25 cellular contexts compared by ENCODE assay signal in genomic region chr9:98973546-98973921, GRCh38. TPM values are rescaled to one million over a fixed set of nuclear protein-coding genes. Genes with fewer than 3 reads are reported as not detected.
DNase-seq lines count a peak whose midpoint lies in the region; ATAC-seq and TF ChIP-seq lines count a peak whose summit lies in the region.
"Had no signal": no experiment of that assay in that cellular context is flagged by ENCODE, and none has a peak within 500 bp of the region (broad histone marks: within the 10 kb centered on the region; RNA-seq: fewer than 3 reads in every experiment).

No MANE protein-coding gene starts in this region.

- H3K4me3 ChIP-seq in esophagus muscularis mucosa, result no peak overlapping the region
- no peak overlapping the region for H3K4me3 ChIP-seq in sigmoid colon
- H3K4me3 ChIP-seq in transverse colon, result no peak overlapping the region
- H3K4me3 ChIP-seq: BLaER1, HAP-1, MG63, upper lobe of left lung had no signal

- H3K36me3 Mint-ChIP-seq in H9 (ENCODE audit: insufficient read depth in 1 of 3, low read depth in 3 of 3), result no peaks in the 10 kb centered on the region; a peak in 1 of 7 replicates
- H3K36me3 Mint-ChIP-seq in activated CD4-positive, alpha-beta memory T cell treated with anti-CD3 and anti-CD28 coated beads, Interleukin-2, amount 10 ng/mL, durations not matched to agents 7 days and 5 days (ENCODE audit: low read depth), result no peaks in the 10 kb centered on the region
- H3K36me3 Mint-ChIP-seq: activated naive CD8-positive, alpha-beta T cell treated with anti-CD3 and anti-CD28 coated beads, Interleukin-2, amount 10 ng/mL, durations not matched to agents 7 days and 5 days; T-cell had no signal

- H3K4me2 ChIP-seq in H9 (ENCODE audit: insufficient read depth, insufficient read length, low read length), result no peak overlapping the region

- no peak overlapping the region for H4K5ac ChIP-seq in H9 (ENCODE audit: insufficient read length, low read depth, low read length)

- H4K91ac ChIP-seq in H9 (ENCODE audit: insufficient read length, low read depth, low read length), result no peak overlapping the region

- no peaks in the 10 kb centered on the region; a peak in 1 of 5 replicates for H3K9me3 Mint-ChIP-seq in H9
- no peaks in the 10 kb centered on the region for H3K9me3 Mint-ChIP-seq in activated CD4-positive, alpha-beta memory T cell treated with anti-CD3 and anti-CD28 coated beads, Interleukin-2, amount 10 ng/mL, durations not matched to agents 7 days and 5 days
- H3K9me3 Mint-ChIP-seq: activated CD8-positive, alpha-beta T cell treated with anti-CD3 and anti-CD28 coated beads for 36 hours; activated naive CD8-positive, alpha-beta T cell treated with anti-CD3 and anti-CD28 coated beads, Interleukin-2, amount 10 ng/mL, durations not matched to agents 7 days and 5 days; central memory CD8-positive, alpha-beta T cell; T-cell had no signal

- TF ChIP-seq POLR2A in esophagus muscularis mucosa (IDR thresholded peaks at IDR 0.05; ENCODE audit: low read depth), result no peak
- TF ChIP-seq POLR2A in sigmoid colon (IDR thresholded peaks at IDR 0.05), result no peak
- no peak for TF ChIP-seq POLR2A in transverse colon (IDR thresholded peaks at IDR 0.05)

- no peak overlapping the region for H3K23ac ChIP-seq in H9 (ENCODE audit: insufficient read length, low read depth, low read length)

- in situ Hi-C loops in transverse colon (cut with MboI; ENCODE audit: low pct_ligation_motif_present in 1 of 4, low pct_unique_long_range_greater_than_20kb in 1 of 4, low sequenced_read_pairs in 3 of 4), result no loop called here

- no peak overlapping the region for H3T11ph ChIP-seq in H9 (ENCODE audit: low read length)

- peaks cover 4% of the 10 kb centered on the region for H4K20me1 ChIP-seq in H9 (ENCODE audit: control insufficient read depth, insufficient read depth, insufficient read length)

- H2BK5ac ChIP-seq in H9 (ENCODE audit: insufficient read length, low read length), result no peak overlapping the region

- H3K4me1 ChIP-seq in esophagus muscularis mucosa (peaks cover 69 to 100% (median 98%) of the 10 kb centered on the region in 4 donors), sigmoid colon (peaks cover 0 to 94% (median 78%) of the 10 kb centered on the region in 4 donors), transverse colon (peaks cover 10 to 34% (median 18%) of the 10 kb centered on the region in 4 donors), H9 (ENCODE audit: insufficient read depth, low read length) (no peaks in the 10 kb centered on the region; the same call in 1 of the 2 replicates)
- H3K4me1 ChIP-seq: HAP-1 had no signal

- H3K9me3 ChIP-seq in esophagus muscularis mucosa (no peaks in the 10 kb centered on the region), sigmoid colon (no peaks in the 10 kb centered on the region), transverse colon (no peaks in the 10 kb centered on the region), H9 (ENCODE audit: control insufficient read depth, low read depth, low read length) (no peaks in the 10 kb centered on the region)
- H3K9me3 ChIP-seq: BLaER1, HAP-1, MG63, upper lobe of left lung had no signal

- no peak overlapping the region for H2BK120ac ChIP-seq in H9 (ENCODE audit: low read depth, low read length, poor library complexity, severe bottlenecking)

- no peak overlapping the region for H3K4ac ChIP-seq in H9 (ENCODE audit: low read depth, low read length)

- POLR2A ChIA-PET in activated CD4-positive, alpha-beta memory T cell treated with anti-CD3 and anti-CD28 coated beads, Interleukin-2, amount 10 ng/mL, durations not matched to agents 7 days and 5 days (lab: Charles Lee), result no interaction called here

- CTCF ChIA-PET in activated CD4-positive, alpha-beta memory T cell treated with anti-CD3 and anti-CD28 coated beads, Interleukin-2, amount 10 ng/mL, durations not matched to agents 7 days and 5 days (lab: Charles Lee), result interaction anchor here (0.7 to 3.4 kb wide), 4 partner anchors 9 to 168 kb away, joined by 3 to 14 read pairs (median 6); no protein-coding TSS in a partner anchor

- H3K27me3 Mint-ChIP-seq in H9 (ENCODE audit: low read depth), result peaks cover 66% of the 10 kb centered on the region
- H3K27me3 Mint-ChIP-seq in activated CD4-positive, alpha-beta memory T cell treated with anti-CD3 and anti-CD28 coated beads, Interleukin-2, amount 10 ng/mL, durations not matched to agents 7 days and 5 days, result peaks cover 25% of the 10 kb centered on the region
- H3K27me3 Mint-ChIP-seq: activated CD8-positive, alpha-beta T cell treated with anti-CD3 and anti-CD28 coated beads for 36 hours; central memory CD8-positive, alpha-beta T cell had no signal

- no peak overlapping the region for H3K56ac ChIP-seq in H9 (ENCODE audit: insufficient read length, low read depth, low read length)

- H3K79me2 ChIP-seq in H9 (ENCODE audit: insufficient read depth, low read length), result no peaks in the 10 kb centered on the region

- H2AK5ac ChIP-seq in H9 (ENCODE audit: insufficient read length, low read length), result no peak overlapping the region

- no peaks in the 10 kb centered on the region for H3K79me1 ChIP-seq in H9 (ENCODE audit: insufficient read depth, low read depth, low read length, poor library complexity, severe bottlenecking)

- H3K27ac ChIP-seq in esophagus muscularis mucosa (replicated peaks in 1 of 4), result peak overlapping the region; percentile 84 to 89 (median 87)
- peak overlapping the region; percentile 76 to 91 (median 80) for H3K27ac ChIP-seq in sigmoid colon
- peak overlapping the region; percentile 62 to 71 (median 69) for H3K27ac ChIP-seq in transverse colon
- H3K27ac ChIP-seq in H9 (ENCODE audit: insufficient read length, low read depth, low read length), result no peak overlapping the region
- H3K27ac ChIP-seq: BLaER1, upper lobe of left lung had no signal

- WGBS in esophagus muscularis mucosa, result 21% methylated on average over 6 of the region's 7 CpGs
- 77 to 80% methylated on average over 7 of the region's 7 CpGs for WGBS in sigmoid colon, 2 donors
- 69 to 85% methylated on average over 3 to 7 of the region's 7 CpGs for WGBS in transverse colon (ENCODE audit: low coverage in 1 of 2), 2 donors
- no CpG with 5 or more reads among the region's 7 CpGs for WGBS in H9 (ENCODE audit: extremely low coverage, insufficient read length, low lambda C conversion rate)

- no peak overlapping the region for H3K4me3 Mint-ChIP-seq in H9
- no peak overlapping the region for H3K4me3 Mint-ChIP-seq in activated CD4-positive, alpha-beta memory T cell treated with anti-CD3 and anti-CD28 coated beads, Interleukin-2, amount 10 ng/mL, durations not matched to agents 7 days and 5 days
- H3K4me3 Mint-ChIP-seq: activated CD8-positive, alpha-beta T cell treated with anti-CD3 and anti-CD28 coated beads for 36 hours; activated naive CD8-positive, alpha-beta T cell treated with anti-CD3 and anti-CD28 coated beads, Interleukin-2, amount 10 ng/mL, durations not matched to agents 7 days and 5 days; central memory CD8-positive, alpha-beta T cell; T-cell had no signal

- no peak overlapping the region for H2AFZ ChIP-seq in H9 (ENCODE audit: low read length)

- H2BK12ac ChIP-seq in H9 (ENCODE audit: insufficient read length, low read depth, low read length), result no peak overlapping the region

- no peak overlapping the region for H4K8ac ChIP-seq in H9 (replicated peaks; ENCODE audit: insufficient read length, low read depth, low read length)

- no peaks in the 10 kb centered on the region for H3K23me2 ChIP-seq in H9 (ENCODE audit: insufficient read length, low read depth, low read length, poor library complexity, severe bottlenecking)

- H2BK20ac ChIP-seq in H9 (ENCODE audit: low read depth, low read length, poor library complexity, severe bottlenecking), result no peak overlapping the region

- TF ChIP-seq CTCF in esophagus muscularis mucosa (IDR thresholded peaks at IDR 0.05), result no peak
- TF ChIP-seq CTCF in sigmoid colon (IDR thresholded peaks at IDR 0.05), result no peak
- no peak for TF ChIP-seq CTCF in transverse colon (IDR thresholded peaks at IDR 0.05)
- TF ChIP-seq CTCF in H9 (conservative IDR thresholded peaks at IDR 0.05), result no peak

- H3K27me3 ChIP-seq in esophagus muscularis mucosa, result no peaks in the 10 kb centered on the region
- H3K27me3 ChIP-seq in sigmoid colon, result no peaks in the 10 kb centered on the region
- peaks cover 8% of the 10 kb centered on the region for H3K27me3 ChIP-seq in transverse colon
- peaks cover 4% of the 10 kb centered on the region; the same call in 1 of the 2 replicates for H3K27me3 ChIP-seq in H9 (ENCODE audit: insufficient read depth, low read length)
- H3K27me3 ChIP-seq: MG63, upper lobe of left lung had no signal

- intact Hi-C loops in esophagus muscularis mucosa (cut with DNase I) (no loop called here), left ventricle myocardium superior (cut with micrococcal nuclease) (no loop called here), sigmoid colon (cut with DNase I) (loop anchor here (10.0 kb wide), 2 partner anchors 169 to 841 kb away; partner anchors contain the start of gene GALNT12), transverse colon (cut with DNase I; ENCODE audit: low total_unique reads) (loop anchor here (10.0 kb wide), 1 partner anchor 171 kb away; no protein-coding TSS in a partner anchor)

- no peak overlapping the region for H3K9ac ChIP-seq in H9 (ENCODE audit: extremely low read depth, insufficient read length, low read length)
- H3K9ac ChIP-seq: BLaER1 had no signal

- TF ChIP-seq EP300 in esophagus muscularis mucosa (IDR thresholded peaks at IDR 0.05), result no peak
- no peak for TF ChIP-seq EP300 in sigmoid colon (IDR thresholded peaks at IDR 0.05)
- TF ChIP-seq EP300 in transverse colon (IDR thresholded peaks at IDR 0.05; ENCODE audit: low read depth), result no peak

- H3K36me3 ChIP-seq in esophagus muscularis mucosa (no peaks in the 10 kb centered on the region), sigmoid colon (no peaks in the 10 kb centered on the region), transverse colon (no peaks in the 10 kb centered on the region)
- H3K36me3 ChIP-seq: BLaER1, HAP-1, MG63, upper lobe of left lung had no signal

- H3K18ac ChIP-seq in H9 (ENCODE audit: insufficient read length, low read depth, low read length), result no peak overlapping the region

- H3K4me1 Mint-ChIP-seq in H9, result peaks cover 40 to 47% of the 10 kb centered on the region in 2 experiments
- H3K4me1 Mint-ChIP-seq in activated CD4-positive, alpha-beta memory T cell treated with anti-CD3 and anti-CD28 coated beads, Interleukin-2, amount 10 ng/mL, durations not matched to agents 7 days and 5 days, result peaks cover 7% of the 10 kb centered on the region
- H3K4me1 Mint-ChIP-seq: central memory CD8-positive, alpha-beta T cell had no signal

- ATAC-seq in left ventricle myocardium superior (peak; percentile 62), HG02759 (IDR thresholded peaks at IDR 0.05; ENCODE audit: unreplicated experiment) (no peak), HG03159 (IDR thresholded peaks at IDR 0.05; ENCODE audit: unreplicated experiment) (no peak)
- ATAC-seq: activated CD4-positive, CD25-positive, alpha-beta regulatory T cell treated with anti-CD3 and anti-CD28 coated beads, Interleukin-2, amount 50 U/mL, for 24 hours; activated CD8-positive, alpha-beta T cell treated with anti-CD3 and anti-CD28 coated beads for 36 hours; T-cell had no signal

- H2BK15ac ChIP-seq in H9 (ENCODE audit: low read depth, low read length), result no peak overlapping the region

- H3K14ac ChIP-seq in H9 (ENCODE audit: insufficient read depth, low read length), result no peak overlapping the region

- DNase-seq in esophagus muscularis mucosa (ENCODE audit: extremely low spot score) (no peak), left ventricle myocardium superior (peak; percentile 83), sigmoid colon (peak; percentile 85), transverse colon (no peak), H9 (no peak)
- DNase-seq in activated CD4-positive, alpha-beta memory T cell treated with anti-CD3 and anti-CD28 coated beads, Interleukin-2, amount 10 ng/mL, durations not matched to agents 7 days and 5 days, result no peak
- DNase-seq: activated CD8-positive, alpha-beta T cell treated with anti-CD3 and anti-CD28 coated beads for 36 hours; activated effector memory CD4-positive, alpha-beta T cell treated with anti-CD3 and anti-CD28 coated beads, Interleukin-2, amount 50 U/mL, for 16 hours; activated naive CD8-positive, alpha-beta T cell treated with anti-CD3 and anti-CD28 coated beads, Interleukin-2, amount 10 ng/mL, durations not matched to agents 7 days and 5 days; activated T-cell treated with anti-CD3 and anti-CD28 coated beads for 4 hours; glutamatergic neuron; KBM-7; MG63; NCI-H2081 treated with DMSO at 0.1 percent for 48 hours; stimulated activated naive CD4-positive, alpha-beta T cell treated with Interleukin-2 at 50 U/mL for 16 hours; T-cell; upper lobe of left lung had no signal

- no peak overlapping the region for H3K27ac Mint-ChIP-seq in H9
- no peak overlapping the region for H3K27ac Mint-ChIP-seq in activated CD4-positive, alpha-beta memory T cell treated with anti-CD3 and anti-CD28 coated beads, Interleukin-2, amount 10 ng/mL, durations not matched to agents 7 days and 5 days
- H3K27ac Mint-ChIP-seq: activated CD8-positive, alpha-beta T cell treated with anti-CD3 and anti-CD28 coated beads for 36 hours; activated naive CD8-positive, alpha-beta T cell treated with anti-CD3 and anti-CD28 coated beads, Interleukin-2, amount 10 ng/mL, durations not matched to agents 7 days and 5 days; T-cell had no signal

RNA-seq across cellular contexts. Expression of gene COL15A1, which starts 29.8 kb away (rescaled TPM):
- 100 to 1,000 TPM; 134 to 256 (median 145) TPM for total RNA-seq in esophagus muscularis mucosa
- total RNA-seq in left ventricle myocardium superior, result 47.2 TPM
- total RNA-seq in sigmoid colon, result 100 to 1,000 TPM in 1 of 4 donors, 10 to 100 TPM in 3; 21.4 to 104 (median 58.0) TPM
- polyA plus RNA-seq in sigmoid colon, result 1 to 10 TPM in 2 of 3 donors, under 1 TPM in 1; under 0.01 to 7.1 (median 1.8) TPM
- total RNA-seq in transverse colon, result 10 to 100 TPM in 2 of 4 donors, 1 to 10 TPM in 2; 4.6 to 51.9 (median 10.7) TPM
- 0.15 TPM in 1 of 2 replicates, not detected in the other for total RNA-seq in H9 (2021)
- total RNA-seq in activated CD4-positive, alpha-beta memory T cell treated with anti-CD3 and anti-CD28 coated beads, Interleukin-2, amount 10 ng/mL, durations not matched to agents 7 days and 5 days, result under 1 TPM; 0.30 to 0.33 TPM
- total RNA-seq: HT-29, lung microvascular endothelial cell had no signal

Comparison
In these comparisons a context has a peak if more than half of its experiments do, and no peak if none do; other contexts are left out.
1. DNase-seq: peak in left ventricle myocardium superior (single experiment) and sigmoid colon (single experiment); none in esophagus muscularis mucosa (single experiment), transverse colon (single experiment), H9 (single experiment) and activated CD4-positive, alpha-beta memory T cell treated with anti-CD3 and anti-CD28 coated beads, Interleukin-2, amount 10 ng/mL, durations not matched to agents 7 days and 5 days (single experiment).
2. intact Hi-C loops: an anchor here in sigmoid colon (10.0 kb wide) and transverse colon (10.0 kb wide); none called in esophagus muscularis mucosa and left ventricle myocardium superior.